8 cellular contexts compared by ENCODE assay signal in the genomic region with DNA sequence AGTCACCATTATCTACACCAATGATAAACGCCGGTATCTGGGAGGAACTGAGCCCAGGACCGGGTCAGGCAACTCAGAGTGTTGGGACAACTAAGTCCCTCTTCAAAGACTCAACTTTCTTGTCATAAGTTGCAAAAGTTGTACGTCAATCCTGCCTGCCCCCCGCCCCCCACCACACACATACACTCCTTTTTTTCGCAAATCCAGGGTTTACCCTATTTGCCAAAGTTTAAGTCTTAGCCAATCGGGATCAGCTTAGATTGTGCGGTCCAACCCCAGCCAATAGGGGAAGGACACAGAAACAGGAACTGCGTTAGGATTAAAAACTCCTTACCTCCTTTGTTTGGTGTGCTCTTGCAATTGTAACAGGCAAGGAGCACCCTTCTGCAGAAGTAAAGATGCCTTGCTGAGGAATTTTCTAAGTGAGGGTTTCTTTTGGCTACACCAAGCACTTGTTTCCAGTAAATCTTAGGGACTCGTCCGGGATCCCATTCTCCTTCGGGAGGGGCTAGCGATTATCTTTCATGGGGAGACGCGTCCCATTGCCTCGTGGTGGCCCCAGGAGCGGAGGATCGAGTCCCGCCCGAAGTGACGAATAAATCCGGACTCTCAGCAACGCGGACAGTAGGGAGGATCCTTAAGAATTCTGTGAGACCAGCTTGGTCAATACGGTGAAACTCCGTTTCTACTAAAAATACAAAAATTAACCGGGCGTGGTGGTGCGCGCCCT.
DNase-seq lines count a peak whose midpoint lies in the region; ATAC-seq and TF ChIP-seq lines count a peak whose summit lies in the region.

No MANE protein-coding gene starts in this region.

- no peaks in the 10 kb centered on the region for H3K4me1 ChIP-seq in CD8-positive, alpha-beta memory T cell (ENCODE audit: insufficient read depth, low read length)
- no peaks in the 10 kb centered on the region for H3K4me1 ChIP-seq in Peyer's patch
- peaks cover 5 to 16% of the 10 kb centered on the region in 2 donors for H3K4me1 ChIP-seq in adrenal gland (replicated peaks in 1 of 2)

- TF ChIP-seq CTCF in Peyer's patch (IDR thresholded peaks at IDR 0.05): no peak
- TF ChIP-seq CTCF in adrenal gland (IDR thresholded peaks at IDR 0.05): no peak

- no peaks in the 10 kb centered on the region for H3K9me3 ChIP-seq in CD8-positive, alpha-beta memory T cell (ENCODE audit: low read length)
- no peaks in the 10 kb centered on the region for H3K9me3 ChIP-seq in Peyer's patch
- H3K9me3 ChIP-seq in adrenal gland (replicated peaks in 1 of 3): no peaks in the 10 kb centered on the region

- H3K9me3 Mint-ChIP-seq in CD8-positive, alpha-beta memory T cell: peaks cover 0 to 6% (median 2%) of the 10 kb centered on the region in 5 donors

- POLR2A ChIA-PET in CD8-positive, alpha-beta memory T cell (lab: Charles Lee): interaction anchor here (0.6 to 2.5 kb wide), 10 partner anchors 10 to 716 kb away, joined by 3 to 13 read pairs (median 6); a partner anchor contains a TSS

- peak; percentile 60 for TF ChIP-seq POLR2A in GM19193 (IDR thresholded peaks at IDR 0.05; ENCODE audit: extremely low read depth, insufficient read depth, insufficient read length)
- TF ChIP-seq POLR2A in Peyer's patch (IDR thresholded peaks at IDR 0.05): no peak
- TF ChIP-seq POLR2A in adrenal gland (IDR thresholded peaks at IDR 0.05): peak; percentile 30 to 59

- no peaks in the 10 kb centered on the region for H3K27me3 ChIP-seq in CD8-positive, alpha-beta memory T cell (ENCODE audit: insufficient read depth, low read length, poor library complexity, severe bottlenecking)
- H3K27me3 ChIP-seq in Peyer's patch (no peaks in the 10 kb centered on the region), adrenal gland (no peaks in the 10 kb centered on the region)

- H3K27ac Mint-ChIP-seq in CD8-positive, alpha-beta memory T cell: peak overlapping the region; percentile 75 to 100 (median 92)

- peak overlapping the region; percentile 93 to 100 (median 97) for H3K4me3 Mint-ChIP-seq in CD8-positive, alpha-beta memory T cell

- DNase-seq in CD8-positive, alpha-beta memory T cell: peak; percentile 29 to 74 (median 62)
- peak in 2 of 3 donors; percentile 52 to 73 for DNase-seq in Peyer's patch
- DNase-seq in adrenal gland: peak; percentile 61 to 82 (median 72)
- DNase-seq in left ventricle myocardium superior: peak; percentile 57
- DNase-seq in posterior vena cava (ENCODE audit: low spot score): peak; percentile 79
- DNase-seq in NCI-H128 (lab: John Stamatoyannopoulos, UW; ENCODE audit: unreplicated experiment): no peak

- no peaks in the 10 kb centered on the region for H3K36me3 ChIP-seq in CD8-positive, alpha-beta memory T cell (ENCODE audit: insufficient read depth, low read length)
- H3K36me3 ChIP-seq in Peyer's patch (no peaks in the 10 kb centered on the region), adrenal gland (replicated peaks in 1 of 2) (no peaks in the 10 kb centered on the region)

- H3K36me3 Mint-ChIP-seq in CD8-positive, alpha-beta memory T cell: peaks cover 0 to 12% (median 0%) of the 10 kb centered on the region in 3 donors

- peak overlapping the region; percentile 100 for H3K4me3 ChIP-seq in CD8-positive, alpha-beta memory T cell (ENCODE audit: low read length)
- H3K4me3 ChIP-seq in Peyer's patch: peak overlapping the region; percentile 69 to 85 (median 77)
- peak overlapping the region; percentile 51 to 98 (median 72) for H3K4me3 ChIP-seq in adrenal gland

- ATAC-seq in HG03378 (IDR thresholded peaks at IDR 0.05; ENCODE audit: unreplicated experiment) (peak; percentile 27), left ventricle myocardium superior (peak; percentile 83)

- H3K27me3 Mint-ChIP-seq in CD8-positive, alpha-beta memory T cell: peaks cover 3 to 18% of the 10 kb centered on the region in 2 donors

- H3K4me1 Mint-ChIP-seq in CD8-positive, alpha-beta memory T cell: peaks cover 12 to 26% (median 16%) of the 10 kb centered on the region in 3 donors

- CTCF ChIA-PET in CD8-positive, alpha-beta memory T cell (lab: Charles Lee): interaction anchor here (0.7 to 3.3 kb wide), 17 partner anchors 9 to 856 kb away, joined by 3 to 26 read pairs (median 5); a partner anchor contains a TSS

- intact Hi-C loops in adrenal gland (cut with DNase I) (no loop called here), left ventricle myocardium superior (cut with micrococcal nuclease) (no loop called here), posterior vena cava (cut with DNase I) (loop anchor here in 1 of 2 donors (5.0 kb wide), 2 partner anchors 719 to 1474 kb away; no protein-coding TSS in a partner anchor)

- peak overlapping the region; percentile 89 for H3K27ac ChIP-seq in CD8-positive, alpha-beta memory T cell (ENCODE audit: low read depth, low read length)
- H3K27ac ChIP-seq in Peyer's patch (peak overlapping the region; percentile 68 to 83 (median 74)), adrenal gland (peak overlapping the region; percentile 15 to 83 (median 73))

- 3 to 11% (median 4%) methylated on average over 29 to 30 of the region's 30 CpGs for WGBS in adrenal gland, 4 donors

Comparison
In these comparisons a context has a peak if more than half of its experiments do, and no peak if none do; other contexts are left out.
1. POLR2A ChIP-seq: peak in GM19193 (single experiment) and adrenal gland (2 of 2); none in Peyer's patch (0 of 2).
2. Peak in every context shown above with its lines, with median percentiles within 50 percentile points of each other: H3K27ac ChIP-seq and H3K4me3 ChIP-seq.